23 cellular contexts compared by ENCODE assay signal in the genomic region with DNA sequence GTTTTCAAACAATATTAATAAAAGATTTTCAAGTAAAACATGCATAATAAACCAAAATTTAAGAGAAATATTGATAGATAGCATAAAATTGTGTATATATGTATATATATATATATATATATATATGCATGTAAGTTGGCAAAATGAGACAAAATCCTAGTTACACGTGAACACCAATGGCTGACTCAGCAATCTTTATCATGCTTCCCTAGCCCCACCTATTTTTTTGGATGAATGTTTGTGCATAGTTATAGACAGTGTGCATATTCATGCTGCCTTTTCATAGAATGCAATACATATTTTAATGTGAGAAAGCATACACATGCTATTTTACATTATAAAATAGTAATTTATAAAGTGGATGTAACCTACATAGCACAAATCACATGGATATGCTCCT.
"Had no signal": no experiment of that assay in that cellular context is flagged by ENCODE, and none has a peak within 500 bp of the region (broad histone marks: within the 10 kb centered on the region; RNA-seq: fewer than 3 reads in every experiment).

No MANE protein-coding gene starts in this region.

- DNase-seq: dermis blood vessel endothelial cell; dorsolateral prefrontal cortex; effector CD4-positive, alpha-beta T cell; effector memory CD4-positive, alpha-beta T cell; foreskin keratinocyte; heart right ventricle; hypothalamus; immature natural killer cell; islet precursor cell; kidney; kidney glomerular epithelial cell; left colon; left ventricle myocardium superior; lower lobe of right lung; mesenchymal stem cell; mucosa of descending colon; naive B cell; naive thymus-derived CD8-positive, alpha-beta T cell had no signal

- H3K27me3 ChIP-seq: esophagus muscularis mucosa, gastroesophageal sphincter had no signal

- ATAC-seq: foreskin keratinocyte; gastroesophageal sphincter; heart right ventricle; left colon; left lobe of liver; left ventricle myocardium superior; lower lobe of right lung; mucosa of descending colon; naive thymus-derived CD8-positive, alpha-beta T cell had no signal

- H3K36me3 ChIP-seq: esophagus muscularis mucosa, gastroesophageal sphincter, heart right ventricle, lower lobe of right lung had no signal

- H3K4me3 ChIP-seq: coronary artery, dorsolateral prefrontal cortex, esophagus muscularis mucosa, gastroesophageal sphincter, heart right ventricle, lower lobe of right lung, mucosa of descending colon had no signal

- H3K9me3 ChIP-seq: esophagus muscularis mucosa, gastroesophageal sphincter, heart right ventricle, lower lobe of right lung, mucosa of descending colon had no signal

- H3K27ac ChIP-seq: coronary artery, dorsolateral prefrontal cortex, esophagus muscularis mucosa, foreskin keratinocyte, gastroesophageal sphincter, heart right ventricle, lower lobe of right lung had no signal

- FAIRE-seq: endothelial cell of umbilical vein had no signal

- H3K4me1 ChIP-seq: esophagus muscularis mucosa, foreskin keratinocyte, gastroesophageal sphincter, heart right ventricle, lower lobe of right lung had no signal
